In the genomic region with DNA sequence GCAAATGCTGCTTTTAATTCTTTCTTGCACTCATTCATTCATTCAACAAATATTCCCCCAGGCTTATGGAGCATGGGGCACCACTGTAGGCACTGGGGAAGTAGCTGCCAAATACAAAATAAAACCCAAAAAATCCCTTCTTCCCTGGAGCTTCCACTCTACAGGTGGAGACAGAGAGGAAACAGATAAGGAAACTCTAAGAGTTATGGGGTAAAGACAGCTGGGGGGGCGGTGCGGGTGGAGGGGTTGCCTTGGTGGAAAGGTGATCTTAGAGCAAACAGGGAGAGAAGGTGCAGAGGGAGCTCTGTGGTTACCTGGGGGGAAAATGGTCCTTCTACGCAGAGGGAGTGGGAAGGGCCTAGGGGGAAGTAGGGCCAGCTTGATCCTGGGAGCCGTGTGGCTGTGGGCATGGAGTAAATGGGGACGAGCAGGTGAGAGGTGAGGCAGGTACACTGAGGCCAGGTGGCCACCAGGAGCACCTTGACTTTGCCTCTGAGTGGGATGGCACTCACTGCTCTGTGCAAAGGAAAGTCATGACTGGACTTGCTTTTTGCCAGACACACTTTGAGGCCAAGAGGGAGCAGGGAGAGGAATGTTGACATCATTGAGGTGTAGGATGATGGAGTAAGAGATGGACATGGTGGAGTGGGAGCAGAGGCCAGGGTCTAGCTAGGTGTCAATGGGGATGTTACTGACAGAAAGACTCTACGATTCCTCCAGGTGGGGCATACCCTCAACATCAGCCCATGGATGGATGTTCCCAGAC, we compare ENCODE assay signal across 12 cellular contexts.
DNase-seq lines count a peak whose midpoint lies in the region; ATAC-seq, FAIRE-seq and TF ChIP-seq lines count a peak whose summit lies in the region.
"Had no signal": no experiment of that assay in that cellular context is flagged by ENCODE, and none has a peak within 500 bp of the region (broad histone marks: within the 10 kb centered on the region; RNA-seq: fewer than 3 reads in every experiment).

No MANE protein-coding gene starts in this region.

- no peaks in the 10 kb centered on the region for H3K27me3 ChIP-seq in cardiac muscle cell
- no peaks in the 10 kb centered on the region for H3K27me3 ChIP-seq in right atrium auricular region
- no peaks in the 10 kb centered on the region for H3K27me3 ChIP-seq in Peyer's patch
- H3K27me3 ChIP-seq in HepG2 (ENCODE audit: control insufficient read depth in 1 of 2, insufficient read depth in 2 of 2, low read length in 2 of 2) = no peaks in the 10 kb centered on the region
- no peaks in the 10 kb centered on the region for H3K27me3 ChIP-seq in upper lobe of right lung
- H3K27me3 ChIP-seq in psoas muscle (ENCODE audit: insufficient read depth in 3 of 3, low read length in 2 of 3) = no peaks in the 10 kb centered on the region
- H3K27me3 ChIP-seq: neural progenitor cell had no signal

- FAIRE-seq in HepG2 (lab: Jason Lieb, UNC) = no peak

- H2AFZ ChIP-seq in HepG2 (ENCODE audit: low read length) = no peak overlapping the region
- H2AFZ ChIP-seq: neural progenitor cell had no signal

- peaks cover 49% of the 10 kb centered on the region for H3K4me1 ChIP-seq in cardiac muscle cell (ENCODE audit: low read depth)
- H3K4me1 ChIP-seq in right atrium auricular region = peaks cover 0 to 40% of the 10 kb centered on the region in 2 donors
- peaks cover 0 to 48% (median 2%) of the 10 kb centered on the region in 4 donors for H3K4me1 ChIP-seq in Peyer's patch
- H3K4me1 ChIP-seq in HepG2 (ENCODE audit: insufficient read depth, low read length) = peaks cover 70% of the 10 kb centered on the region
- H3K4me1 ChIP-seq in upper lobe of right lung = peaks cover 13% of the 10 kb centered on the region
- H3K4me1 ChIP-seq in psoas muscle = no peaks in the 10 kb centered on the region

- no peak for DNase-seq in cardiac muscle cell (ENCODE audit: low read depth in 1 of 2, low spot score in 1 of 2)
- DNase-seq in right atrium auricular region (ENCODE audit: low spot score) = no peak
- DNase-seq in Peyer's patch = peak in 1 of 3 donors; percentile 40
- DNase-seq in HepG2 (ENCODE audit: low spot score) = no peak
- no peak for DNase-seq in upper lobe of right lung
- DNase-seq in nucleus accumbens (lab: John Stamatoyannopoulos, UW) = no peak
- no peak for DNase-seq in 8988T
- no peak for DNase-seq in psoas muscle
- DNase-seq: activated CD4-positive, alpha-beta T cell treated with anti-CD3 and anti-CD28 coated beads for 4 hours; activated T-cell treated with anti-CD3 and anti-CD28 coated beads, Interleukin-2, amount 50 U/mL, for 4 hours; HFFc6 had no signal

- H3K4me3 ChIP-seq in cardiac muscle cell (no peak overlapping the region), right atrium auricular region (no peak overlapping the region), Peyer's patch (no peak overlapping the region), HepG2 (replicated peaks in 1 of 3; ENCODE audit: insufficient read depth in 1 of 3, low read depth in 2 of 3, low read length in 3 of 3) (no peak overlapping the region), upper lobe of right lung (no peak overlapping the region), psoas muscle (no peak overlapping the region)
- H3K4me3 ChIP-seq: neural progenitor cell had no signal

- no peak overlapping the region for H3K4me2 ChIP-seq in HepG2 (ENCODE audit: low read depth, low read length)
- H3K4me2 ChIP-seq: neural progenitor cell had no signal

- H4K20me1 ChIP-seq in HepG2 (ENCODE audit: insufficient read depth, low read length) = no peaks in the 10 kb centered on the region

- WGBS in HepG2 (ENCODE audit: low lambda C conversion rate) = 88% methylated on average over 6 of the region's 6 CpGs
- 75 to 88% (median 77%) methylated on average over 6 of the region's 6 CpGs for WGBS in psoas muscle, 3 donors

- POLR2A ChIA-PET in HepG2 (lab: Yijun Ruan, JAX) = interaction anchor here (1.3 to 1.8 kb wide), 3 partner anchors 33 to 137 kb away, joined by 3 to 4 read pairs (median 4); no protein-coding TSS in a partner anchor

- no peaks in the 10 kb centered on the region for H3K79me2 ChIP-seq in HepG2 (ENCODE audit: insufficient read depth, low read length)

- no peak for ATAC-seq in HepG2
- no peak for ATAC-seq in upper lobe of right lung
- ATAC-seq in psoas muscle = no peak
- ATAC-seq: activated T-cell treated with anti-CD3 and anti-CD28 coated beads, Interleukin-2, amount 50 U/mL, for 4 hours had no signal

- TF ChIP-seq POLR2A in Peyer's patch (IDR thresholded peaks at IDR 0.05) (no peak), HepG2 (IDR thresholded peaks at IDR 0.05; ENCODE audit: insufficient read depth in 1 of 2, low read depth in 2 of 2, low read length in 2 of 2) (no peak)

- H3K36me3 ChIP-seq in cardiac muscle cell = no peaks in the 10 kb centered on the region
- no peaks in the 10 kb centered on the region for H3K36me3 ChIP-seq in right atrium auricular region
- no peaks in the 10 kb centered on the region for H3K36me3 ChIP-seq in Peyer's patch
- no peaks in the 10 kb centered on the region for H3K36me3 ChIP-seq in HepG2 (replicated peaks in 1 of 2; ENCODE audit: control insufficient read depth in 1 of 2, insufficient read depth in 2 of 2, low read length in 2 of 2)
- H3K36me3 ChIP-seq in upper lobe of right lung = no peaks in the 10 kb centered on the region
- H3K36me3 ChIP-seq in psoas muscle (ENCODE audit: insufficient read depth in 1 of 2, low read depth in 1 of 2) = no peaks in the 10 kb centered on the region
- H3K36me3 ChIP-seq: neural progenitor cell had no signal

- TF ChIP-seq CTCF in cardiac muscle cell (IDR thresholded peaks at IDR 0.05; ENCODE audit: low read depth, low read length) (no peak), right atrium auricular region (IDR thresholded peaks at IDR 0.05) (no peak), Peyer's patch (IDR thresholded peaks at IDR 0.05) (no peak), HepG2 (CRISPR knock-in tag; IDR thresholded peaks at IDR 0.05) (no peak), upper lobe of right lung (IDR thresholded peaks at IDR 0.05) (no peak), psoas muscle (IDR thresholded peaks at IDR 0.05) (no peak)

- CTCF ChIA-PET in HepG2 (lab: Yijun Ruan, JAX; ENCODE audit: low intra/inter-chr PET ratio, low total read pairs) = no interaction called here

- H3K27ac ChIP-seq in cardiac muscle cell = peak overlapping the region; percentile 89
- H3K27ac ChIP-seq in right atrium auricular region = peak overlapping the region in 1 of 2 donors; percentile 66
- H3K27ac ChIP-seq in Peyer's patch = peak overlapping the region in 3 of 4 donors; percentile 66 to 84 (median 76)
- no peak overlapping the region for H3K27ac ChIP-seq in HepG2 (ENCODE audit: extremely low read length, insufficient read depth, low read length)
- H3K27ac ChIP-seq in upper lobe of right lung = peak overlapping the region; percentile 77
- H3K27ac ChIP-seq in psoas muscle = no peak overlapping the region
- H3K27ac ChIP-seq: neural progenitor cell had no signal

- no TSS peak for BruUV-seq in HepG2 (replicated peaks; lab: Mats Ljungman, UMichigan)

- intact Hi-C loops in HepG2 (cut with micrococcal nuclease; ENCODE audit: unreplicated experiment) = no loop called here
- intact Hi-C loops in upper lobe of right lung (cut with DNase I) = no loop called here
- intact Hi-C loops in psoas muscle (cut with DNase I) = no loop called here

- no peak for TF ChIP-seq RAD21 in HepG2 (CRISPR knock-in tag; IDR thresholded peaks at IDR 0.05)

- H3K9me3 ChIP-seq in cardiac muscle cell (ENCODE audit: low read depth) = no peaks in the 10 kb centered on the region
- H3K9me3 ChIP-seq in right atrium auricular region = peaks cover 0 to 1% of the 10 kb centered on the region in 2 donors
- H3K9me3 ChIP-seq in Peyer's patch = no peaks in the 10 kb centered on the region
- H3K9me3 ChIP-seq in HepG2 (ENCODE audit: low read length) = peaks cover 2% of the 10 kb centered on the region; the same call in 1 of the 2 replicates
- H3K9me3 ChIP-seq in upper lobe of right lung = no peaks in the 10 kb centered on the region
- H3K9me3 ChIP-seq in psoas muscle = no peaks in the 10 kb centered on the region

- in situ Hi-C loops in HepG2 (cut with HindIII; ENCODE audit: extremely low pct_ligation_motif_present, low pct_unique_long_range_greater_than_20kb) = no loop called here

- no peak overlapping the region for H3K9ac ChIP-seq in HepG2 (ENCODE audit: insufficient read depth, low read depth, low read length)
- H3K9ac ChIP-seq: neural progenitor cell had no signal

- TF ChIP-seq EP300 in HepG2 (IDR thresholded peaks at IDR 0.05; ENCODE audit: low read depth in 2 of 2, low read length in 2 of 2) (no peak), HepG2 (CRISPR knock-in tag; IDR thresholded peaks at IDR 0.05; ENCODE audit: borderline replicate concordance) (no peak)

TF ChIP-seq in HepG2, 621 proteins besides CTCF, POLR2A, EP300 and RAD21 (continues in another document):
- 0 out of 2 replicates have a peak, but pooled peaks have one; percentile 31 for TF ChIP-seq ZNF629 (CRISPR knock-in tag; conservative IDR thresholded peaks at IDR 0.05)
- TF ChIP-seq, protein P1, sequence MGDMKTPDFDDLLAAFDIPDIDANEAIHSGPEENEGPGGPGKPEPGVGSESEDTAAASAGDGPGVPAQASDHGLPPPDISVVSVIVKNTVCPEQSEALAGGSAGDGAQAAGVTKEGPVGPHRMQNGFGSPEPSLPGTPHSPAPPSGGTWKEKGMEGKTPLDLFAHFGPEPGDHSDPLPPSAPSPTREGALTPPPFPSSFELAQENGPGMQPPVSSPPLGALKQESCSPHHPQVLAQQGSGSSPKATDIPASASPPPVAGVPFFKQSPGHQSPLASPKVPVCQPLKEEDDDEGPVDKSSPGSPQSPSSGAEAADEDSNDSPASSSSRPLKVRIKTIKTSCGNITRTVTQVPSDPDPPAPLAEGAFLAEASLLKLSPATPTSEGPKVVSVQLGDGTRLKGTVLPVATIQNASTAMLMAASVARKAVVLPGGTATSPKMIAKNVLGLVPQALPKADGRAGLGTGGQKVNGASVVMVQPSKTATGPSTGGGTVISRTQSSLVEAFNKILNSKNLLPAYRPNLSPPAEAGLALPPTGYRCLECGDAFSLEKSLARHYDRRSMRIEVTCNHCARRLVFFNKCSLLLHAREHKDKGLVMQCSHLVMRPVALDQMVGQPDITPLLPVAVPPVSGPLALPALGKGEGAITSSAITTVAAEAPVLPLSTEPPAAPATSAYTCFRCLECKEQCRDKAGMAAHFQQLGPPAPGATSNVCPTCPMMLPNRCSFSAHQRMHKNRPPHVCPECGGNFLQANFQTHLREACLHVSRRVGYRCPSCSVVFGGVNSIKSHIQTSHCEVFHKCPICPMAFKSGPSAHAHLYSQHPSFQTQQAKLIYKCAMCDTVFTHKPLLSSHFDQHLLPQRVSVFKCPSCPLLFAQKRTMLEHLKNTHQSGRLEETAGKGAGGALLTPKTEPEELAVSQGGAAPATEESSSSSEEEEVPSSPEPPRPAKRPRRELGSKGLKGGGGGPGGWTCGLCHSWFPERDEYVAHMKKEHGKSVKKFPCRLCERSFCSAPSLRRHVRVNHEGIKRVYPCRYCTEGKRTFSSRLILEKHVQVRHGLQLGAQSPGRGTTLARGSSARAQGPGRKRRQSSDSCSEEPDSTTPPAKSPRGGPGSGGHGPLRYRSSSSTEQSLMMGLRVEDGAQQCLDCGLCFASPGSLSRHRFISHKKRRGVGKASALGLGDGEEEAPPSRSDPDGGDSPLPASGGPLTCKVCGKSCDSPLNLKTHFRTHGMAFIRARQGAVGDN (CRISPR knock-in tag; IDR thresholded peaks at IDR 0.05) = peak; percentile 43; the same call in 1 of the 2 replicates
- 0 out of 2 replicates have a peak, but pooled peaks have one; percentile 38 for TF ChIP-seq ZNF205 (CRISPR knock-in tag; IDR thresholded peaks at IDR 0.05)

Comparison
In these comparisons a context has a peak if more than half of its experiments do, and no peak if none do; other contexts are left out.
1. H3K27ac ChIP-seq: peak in cardiac muscle cell (single experiment), Peyer's patch (3 of 4) and upper lobe of right lung (single experiment); none in HepG2 (single experiment) and psoas muscle (single experiment).